8 cellular contexts compared by ENCODE assay signal in genomic region chr4:102867278-102868152, GRCh38. TPM values are rescaled to one million over a fixed set of nuclear protein-coding genes. Genes with fewer than 3 reads are reported as not detected.
DNase-seq lines count a peak whose midpoint lies in the region; ATAC-seq, FAIRE-seq and TF ChIP-seq lines count a peak whose summit lies in the region.

No MANE protein-coding gene starts in this region.

- DNase-seq in MV-4-11 (lab: John Stamatoyannopoulos, UW), result peak; percentile 23
- DNase-seq in bronchial epithelial cell (ENCODE audit: low read depth), result no peak
- no peak for DNase-seq in nephron progenitor cell
- no peak for DNase-seq in NCI-H774 (lab: John Stamatoyannopoulos, UW)
- DNase-seq in midbrain (lab: John Stamatoyannopoulos, UW), result no peak
- no peak for DNase-seq in amygdala (lab: John Stamatoyannopoulos, UW)

- ATAC-seq in GM19025 (IDR thresholded peaks at IDR 0.05; ENCODE audit: low read depth, unreplicated experiment) (peak; percentile 8), GM18511 (IDR thresholded peaks at IDR 0.05; ENCODE audit: unreplicated experiment) (no peak)

- TF ChIP-seq CTCF in bronchial epithelial cell (IDR thresholded peaks at IDR 0.05; ENCODE audit: insufficient read depth, low read length, severe bottlenecking) (no peak), nephron progenitor cell (IDR thresholded peaks at IDR 0.05) (no peak)

- H3K4me3 Mint-ChIP-seq in nephron progenitor cell, result peak overlapping the region; percentile 42

- peaks cover 50% of the 10 kb centered on the region for H3K4me1 Mint-ChIP-seq in nephron progenitor cell

- no peaks in the 10 kb centered on the region for H3K27me3 ChIP-seq in bronchial epithelial cell (ENCODE audit: control insufficient read depth, insufficient read depth, low read length)

- no peaks in the 10 kb centered on the region for H3K36me3 ChIP-seq in bronchial epithelial cell (ENCODE audit: control insufficient read depth, insufficient read depth, low read length)

- H3K36me3 Mint-ChIP-seq in nephron progenitor cell (ENCODE audit: low read depth), result peaks cover 52% of the 10 kb centered on the region

- H3K9me3 Mint-ChIP-seq in nephron progenitor cell, result peaks cover 20% of the 10 kb centered on the region

- no peak for FAIRE-seq in bronchial epithelial cell (lab: Jason Lieb, UNC)

- H3K27me3 Mint-ChIP-seq in nephron progenitor cell (ENCODE audit: low read depth, poor library complexity), result peaks cover 7% of the 10 kb centered on the region

- no peak overlapping the region for H3K27ac Mint-ChIP-seq in nephron progenitor cell

- H3K4me3 ChIP-seq in bronchial epithelial cell (ENCODE audit: low read depth, low read length), result peak overlapping the region; percentile 80

RNA-seq across cellular contexts. Expression of gene CISD2, which starts 1.3 kb away (rescaled TPM):
- 24.0 and 54.9 TPM in 2 replicates for total RNA-seq in bronchial epithelial cell

RNA-seq across cellular contexts. Expression of gene UBE2D3, which starts 40.2 kb away (rescaled TPM):
- 204 and 244 TPM in 2 replicates for total RNA-seq in bronchial epithelial cell
